ENCODE assay signal across 9 cellular contexts in genomic region chr5:177363565-177363964, GRCh38. TPM values are rescaled to one million over a fixed set of nuclear protein-coding genes. Genes with fewer than 3 reads are reported as not detected.
DNase-seq lines count a peak whose midpoint lies in the region; ATAC-seq and TF ChIP-seq lines count a peak whose summit lies in the region.
"Had no signal": no experiment of that assay in that cellular context is flagged by ENCODE, and none has a peak within 500 bp of the region (broad histone marks: within the 10 kb centered on the region; RNA-seq: fewer than 3 reads in every experiment).

No MANE protein-coding gene starts in this region.

- peaks cover 14% of the 10 kb centered on the region for H3K4me1 ChIP-seq in DND-41 (ENCODE audit: insufficient read depth, low read length)
- peaks cover 14% of the 10 kb centered on the region for H3K4me1 ChIP-seq in PC-3 (ENCODE audit: insufficient read depth, low read length)
- H3K4me1 ChIP-seq in esophagus (ENCODE audit: control insufficient read depth in 2 of 2, insufficient read depth in 2 of 2, low read length in 1 of 2) = peaks cover 0 to 16% of the 10 kb centered on the region in 2 donors
- H3K4me1 ChIP-seq in prostate gland (replicated peaks) = peaks cover 12% of the 10 kb centered on the region

- H3K4me2 ChIP-seq in DND-41 (ENCODE audit: insufficient read depth, low read length) (peak overlapping the region; percentile 49), PC-3 (ENCODE audit: low read length) (peak overlapping the region; percentile 86)

- H3K4me3 ChIP-seq in DND-41 (ENCODE audit: low read depth in 1 of 2, low read length in 2 of 2) = no peak overlapping the region
- peak overlapping the region; percentile 77 for H3K4me3 ChIP-seq in PC-3 (ENCODE audit: low read length)
- H3K4me3 ChIP-seq in esophagus (ENCODE audit: low read depth in 1 of 2, low read length in 2 of 2) = peak overlapping the region in 1 of 2 donors; percentile 49
- peak overlapping the region; percentile 37 to 50 for H3K4me3 ChIP-seq in prostate gland

- no peaks in the 10 kb centered on the region for H3K9me2 ChIP-seq in PC-3 (replicated peaks; ENCODE audit: low read length)

- 32 to 33% methylated on average over 10 of the region's 10 CpGs for WGBS in esophagus, 2 donors
- 29% methylated on average over 10 of the region's 10 CpGs for WGBS in prostate gland

- H3K27ac ChIP-seq in DND-41 (ENCODE audit: low read length) = no peak overlapping the region
- H3K27ac ChIP-seq in PC-3 (ENCODE audit: low read length) = no peak overlapping the region
- H3K27ac ChIP-seq in esophagus (ENCODE audit: low read depth in 2 of 2, low read length in 1 of 2) = peak overlapping the region; percentile 83 to 84
- H3K27ac ChIP-seq in prostate gland = peak overlapping the region; percentile 72 to 75

- no peaks in the 10 kb centered on the region for H3K36me3 ChIP-seq in DND-41 (ENCODE audit: insufficient read depth, low read length)
- H3K36me3 ChIP-seq in PC-3 (ENCODE audit: low read depth, low read length) = no peaks in the 10 kb centered on the region
- no peaks in the 10 kb centered on the region for H3K36me3 ChIP-seq in esophagus (ENCODE audit: control insufficient read depth in 2 of 2, insufficient read depth in 2 of 2, low read length in 1 of 2)
- H3K36me3 ChIP-seq in prostate gland = no peaks in the 10 kb centered on the region

- no peak overlapping the region; the same call in 1 of the 2 replicates for H3K9ac ChIP-seq in DND-41 (ENCODE audit: low read depth, low read length)
- no peak overlapping the region; the same call in 1 of the 2 replicates for H3K9ac ChIP-seq in PC-3 (ENCODE audit: low read length)

- CTCF ChIA-PET in PC-3 (lab: Charles Lee) = no interaction called here

- H3K27me3 ChIP-seq in DND-41 (ENCODE audit: insufficient read depth, low read length, poor library complexity) = no peaks in the 10 kb centered on the region
- no peaks in the 10 kb centered on the region for H3K27me3 ChIP-seq in PC-3 (ENCODE audit: low read length)
- H3K27me3 ChIP-seq in esophagus (ENCODE audit: control insufficient read depth in 1 of 2, insufficient read depth in 2 of 2, low read length in 2 of 2) = no peaks in the 10 kb centered on the region
- no peaks in the 10 kb centered on the region for H3K27me3 ChIP-seq in prostate gland (replicated peaks; ENCODE audit: insufficient read depth)

- POLR2A ChIA-PET in PC-3 (lab: Charles Lee; ENCODE audit: unreplicated experiment) = no interaction called here

- intact Hi-C loops in PC-3 (cut with micrococcal nuclease) = no loop called here
- intact Hi-C loops in prostate gland (cut with DNase I) = no loop called here

- no peaks in the 10 kb centered on the region for H3F3A ChIP-seq in PC-3 (ENCODE audit: low read length, unreplicated experiment)

- H3K79me2 ChIP-seq in DND-41 (ENCODE audit: insufficient read depth, low read length) (no peaks in the 10 kb centered on the region), PC-3 (ENCODE audit: low read length) (no peaks in the 10 kb centered on the region)

- DNase-seq in DND-41 = no peak
- no peak for DNase-seq in PC-3
- no peak for DNase-seq in prostate gland (ENCODE audit: low spot score)
- no peak for DNase-seq in activated gamma-delta T cell (lab: John Stamatoyannopoulos, UW)
- no peak for DNase-seq in ecto neural progenitor cell (ENCODE audit: low spot score)
- DNase-seq in NCI-H748 (lab: John Stamatoyannopoulos, UW; ENCODE audit: unreplicated experiment) = no peak
- DNase-seq in NAMALWA (ENCODE audit: low spot score) = no peak

- no peak for ATAC-seq in DND-41 (ENCODE audit: insufficient read depth, low read depth)
- ATAC-seq in PC-3 = no peak

- no peak overlapping the region for H2AFZ ChIP-seq in DND-41 (ENCODE audit: low read depth, low read length)
- H2AFZ ChIP-seq in PC-3 (ENCODE audit: low read length) = peak overlapping the region; percentile 89

- TF ChIP-seq CTCF in DND-41 (IDR thresholded peaks at IDR 0.05; ENCODE audit: borderline replicate concordance, extremely low read depth, low read length, poor library complexity, severe bottlenecking) (no peak), PC-3 (conservative IDR thresholded peaks at IDR 0.05; ENCODE audit: low read depth, low read length) (no peak), prostate gland (IDR thresholded peaks at IDR 0.05) (no peak)

- no peak for TF ChIP-seq POLR2A in prostate gland (IDR thresholded peaks at IDR 0.05)

- H3K9me3 ChIP-seq in DND-41 (ENCODE audit: insufficient read depth, low read length, severe bottlenecking) (no peaks in the 10 kb centered on the region), PC-3 (ENCODE audit: low read length) (no peaks in the 10 kb centered on the region), esophagus (ENCODE audit: control insufficient read depth in 2 of 2, insufficient read depth in 1 of 2, low read depth in 1 of 2, low read length in 1 of 2) (no peaks in the 10 kb centered on the region), prostate gland (no peaks in the 10 kb centered on the region)

- BruUV-seq in PC-3 (replicated peaks; lab: Mats Ljungman, UMichigan) = no TSS peak

- no peaks in the 10 kb centered on the region for H4K20me1 ChIP-seq in DND-41 (ENCODE audit: insufficient read depth, low read length)
- no peaks in the 10 kb centered on the region for H4K20me1 ChIP-seq in PC-3 (ENCODE audit: low read length)

RNA-seq across cellular contexts. Expression of gene RGS14, which starts 5.8 kb away (rescaled TPM):
- total RNA-seq in PC-3 (2014; rRNA removed) (32.3 TPM in 2 replicates), prostate gland (10 to 100 TPM; 13.3 to 24.2 TPM)
- 10 to 100 TPM; 49.7 to 74.5 TPM for polyA plus RNA-seq in esophagus

RNA-seq across cellular contexts. Expression of gene LMAN2, which starts 12.1 kb away (rescaled TPM):
- 310 and 369 TPM in 2 replicates for total RNA-seq in PC-3 (2014; rRNA removed)
- 100 to 1,000 TPM in 1 of 2 donors, 10 to 100 TPM in 1; 84.0 to 190 TPM for polyA plus RNA-seq in esophagus
- 100 to 1,000 TPM; 350 to 369 TPM for total RNA-seq in prostate gland

RNA-seq across cellular contexts. Expression of gene SLC34A1, which starts 20.7 kb away (rescaled TPM):
- 0.07 and 0.12 TPM in 2 replicates for total RNA-seq in PC-3 (2014; rRNA removed)
- under 1 TPM; 0.13 to 0.49 TPM for polyA plus RNA-seq in esophagus
- not detected for total RNA-seq in prostate gland

RNA-seq across cellular contexts. Expression of gene PFN3, which starts 36.9 kb away (rescaled TPM):
- total RNA-seq in PC-3 (2014; rRNA removed) (not detected in 2 replicates), prostate gland (not detected)
- polyA plus RNA-seq in esophagus = under 1 TPM in 1 of 2 donors, not detected in 1; 0.21 TPM
- total RNA-seq: left lobe of liver had no signal

RNA-seq across cellular contexts. Expression of gene F12, which starts 45.8 kb away (rescaled TPM):
- total RNA-seq in PC-3 (2014; rRNA removed) (31.0 and 36.8 TPM in 2 replicates), prostate gland (1 to 10 TPM in 1 of 2 donors, under 1 TPM in 1; 0.74 to 2.6 TPM)
- polyA plus RNA-seq in esophagus = 10 to 100 TPM; 18.1 to 33.5 TPM

Comparison
In these comparisons a context has a peak if more than half of its experiments do, and no peak if none do; other contexts are left out.
1. H3K27ac ChIP-seq: peak in esophagus (2 of 2) and prostate gland (2 of 2); none in DND-41 (single experiment) and PC-3 (single experiment).
2. H3K4me3 ChIP-seq: peak in PC-3 (single experiment) and prostate gland (2 of 2); none in DND-41 (0 of 2).